13 cellular contexts compared by ENCODE assay signal in the genomic region with DNA sequence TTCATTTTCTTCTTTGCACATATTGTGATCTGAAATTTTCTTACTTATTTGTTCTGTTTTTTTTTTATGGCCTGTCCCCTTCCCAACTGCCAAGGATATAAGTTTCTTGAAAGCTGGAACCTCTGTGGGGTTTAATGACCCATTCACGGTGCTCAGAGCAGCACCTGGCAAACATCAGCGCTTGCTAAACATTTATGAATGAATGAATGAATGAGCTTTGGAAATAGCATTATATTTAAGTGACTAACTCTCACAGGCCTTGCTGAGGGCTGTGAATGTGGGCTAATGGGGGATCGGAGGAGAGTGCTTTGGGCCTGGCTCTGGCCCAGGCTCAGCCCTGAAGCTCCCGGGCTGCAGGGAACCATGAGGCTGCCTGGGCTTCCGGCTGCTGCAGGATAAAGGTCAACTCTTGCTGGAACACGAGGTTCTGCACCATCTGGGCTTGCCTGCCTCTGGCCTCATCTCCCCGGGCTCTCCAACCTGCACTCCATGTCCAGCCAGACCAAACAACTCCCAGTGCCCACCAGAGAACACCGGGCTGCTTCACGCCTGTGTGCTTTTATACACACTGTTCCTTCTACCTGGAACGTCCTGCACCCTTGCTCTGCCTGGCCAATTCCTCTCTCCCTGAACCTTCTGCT. TPM values are rescaled to one million over a fixed set of nuclear protein-coding genes. Genes with fewer than 3 reads are reported as not detected.
DNase-seq lines count a peak whose midpoint lies in the region; ATAC-seq and TF ChIP-seq lines count a peak whose summit lies in the region.
"Had no signal": no experiment of that assay in that cellular context is flagged by ENCODE, and none has a peak within 500 bp of the region (broad histone marks: within the 10 kb centered on the region; RNA-seq: fewer than 3 reads in every experiment).

No MANE protein-coding gene starts in this region.

- peaks cover 0 to 4% (median 0%) of the 10 kb centered on the region in 4 donors for H3K36me3 ChIP-seq in right lobe of liver
- H3K36me3 ChIP-seq in aorta (ENCODE audit: control insufficient read depth in 1 of 2, insufficient read depth in 2 of 2, low read length in 1 of 2) = no peaks in the 10 kb centered on the region

- H3K27me3 Mint-ChIP-seq in IgD-negative memory B cell = peaks cover 3% of the 10 kb centered on the region
- no peaks in the 10 kb centered on the region for H3K27me3 Mint-ChIP-seq in activated T-cell treated with anti-CD3 and anti-CD28 coated beads, Interleukin-2, amount 50 U/mL, for 24 hours
- H3K27me3 Mint-ChIP-seq: activated naive CD8-positive, alpha-beta T cell treated with anti-CD3 and anti-CD28 coated beads, Interleukin-2, amount 10 ng/mL, durations not matched to agents 7 days and 5 days had no signal

- peaks cover 0 to 64% (median 31%) of the 10 kb centered on the region in 4 donors for H3K4me1 ChIP-seq in right lobe of liver
- peaks cover 0 to 5% of the 10 kb centered on the region in 2 donors for H3K4me1 ChIP-seq in aorta (ENCODE audit: control insufficient read depth in 1 of 2, insufficient read depth in 2 of 2, low read length in 2 of 2)

- peak; percentile 41 to 74 (median 60) for ATAC-seq in right lobe of liver
- no peak for ATAC-seq in stimulated activated effector memory CD8-positive, alpha-beta T cell treated with anti-CD3 and anti-CD28 coated beads, Interleukin-12 subunit alpha, Interleukin-12 subunit beta, amount 100 ng/mL, for 72 hours
- no peak for ATAC-seq in GM21619 (IDR thresholded peaks at IDR 0.05; ENCODE audit: unreplicated experiment)
- ATAC-seq in GM18519 (IDR thresholded peaks at IDR 0.05; ENCODE audit: low FRiP score, unreplicated experiment) = no peak
- ATAC-seq in aorta (ENCODE audit: low FRiP score) = no peak

- H3K27me3 ChIP-seq in right lobe of liver = no peaks in the 10 kb centered on the region
- H3K27me3 ChIP-seq in aorta (ENCODE audit: control insufficient read depth in 1 of 2, insufficient read depth in 2 of 2, low read length in 1 of 2) = no peaks in the 10 kb centered on the region

- peak; percentile 67 for TF ChIP-seq POLR2A in right lobe of liver (IDR thresholded peaks at IDR 0.05)

- no peak for TF ChIP-seq CTCF in right lobe of liver (IDR thresholded peaks at IDR 0.05)

- peaks cover 31 to 44% (median 40%) of the 10 kb centered on the region in 3 donors for H3K4me1 Mint-ChIP-seq in IgD-negative memory B cell
- H3K4me1 Mint-ChIP-seq in stimulated activated effector memory CD8-positive, alpha-beta T cell treated with anti-CD3 and anti-CD28 coated beads, Interleukin-12 subunit alpha, Interleukin-12 subunit beta, amount 100 ng/mL, for 72 hours = peaks cover 61% of the 10 kb centered on the region
- peaks cover 88% of the 10 kb centered on the region for H3K4me1 Mint-ChIP-seq in activated T-cell treated with anti-CD3 and anti-CD28 coated beads, Interleukin-2, amount 50 U/mL, for 24 hours (ENCODE audit: low read depth)

- peak overlapping the region; percentile 16 for H3K27ac ChIP-seq in caudate nucleus (ENCODE audit: low read depth, low read length)
- H3K27ac ChIP-seq in right lobe of liver = peak overlapping the region in 2 of 3 donors; percentile 98 to 99
- peak overlapping the region in 1 of 2 donors; percentile 31 for H3K27ac ChIP-seq in aorta (ENCODE audit: low read depth in 1 of 2, low read length in 2 of 2)

- WGBS in right lobe of liver (ENCODE audit: insufficient coverage, low coverage, low lambda C conversion rate, missing lambda C conversion rate) = 19% methylated on average over 9 of the region's 10 CpGs
- WGBS in aorta, 2 donors = 23 to 78% methylated on average over 10 of the region's 10 CpGs

- H3K9me3 Mint-ChIP-seq in IgD-negative memory B cell = no peaks in the 10 kb centered on the region
- H3K9me3 Mint-ChIP-seq in stimulated activated effector memory CD8-positive, alpha-beta T cell treated with anti-CD3 and anti-CD28 coated beads, Interleukin-12 subunit alpha, Interleukin-12 subunit beta, amount 100 ng/mL, for 72 hours = no peaks in the 10 kb centered on the region
- H3K9me3 Mint-ChIP-seq in activated T-cell treated with anti-CD3 and anti-CD28 coated beads, Interleukin-2, amount 50 U/mL, for 24 hours = no peaks in the 10 kb centered on the region
- H3K9me3 Mint-ChIP-seq: activated naive CD8-positive, alpha-beta T cell treated with anti-CD3 and anti-CD28 coated beads, Interleukin-2, amount 10 ng/mL, durations not matched to agents 7 days and 5 days had no signal

- H3K9me3 ChIP-seq in right lobe of liver = no peaks in the 10 kb centered on the region
- H3K9me3 ChIP-seq in aorta (ENCODE audit: control insufficient read depth, low read length) = no peaks in the 10 kb centered on the region

- H3K4me3 ChIP-seq in right lobe of liver = no peak overlapping the region
- H3K4me3 ChIP-seq in aorta (ENCODE audit: low read length in 2 of 2) = no peak overlapping the region

- peak overlapping the region in 2 of 4 donors; percentile 26 for H3K4me3 Mint-ChIP-seq in IgD-negative memory B cell
- H3K4me3 Mint-ChIP-seq in stimulated activated effector memory CD8-positive, alpha-beta T cell treated with anti-CD3 and anti-CD28 coated beads, Interleukin-12 subunit alpha, Interleukin-12 subunit beta, amount 100 ng/mL, for 72 hours = no peak overlapping the region
- H3K4me3 Mint-ChIP-seq in activated T-cell treated with anti-CD3 and anti-CD28 coated beads, Interleukin-2, amount 50 U/mL, for 24 hours = no peak overlapping the region
- H3K4me3 Mint-ChIP-seq: activated naive CD8-positive, alpha-beta T cell treated with anti-CD3 and anti-CD28 coated beads, Interleukin-2, amount 10 ng/mL, durations not matched to agents 7 days and 5 days had no signal

- DNase-seq in caudate nucleus (lab: John Stamatoyannopoulos, UW) (no peak), right lobe of liver (peak; percentile 69 to 93 (median 79)), aorta (no peak)
- no peak for DNase-seq in stimulated activated effector memory CD8-positive, alpha-beta T cell treated with anti-CD3 and anti-CD28 coated beads, Interleukin-12 subunit alpha, Interleukin-12 subunit beta, amount 100 ng/mL, for 72 hours (ENCODE audit: low spot score in 2 of 2)
- DNase-seq in activated T-cell treated with anti-CD3 and anti-CD28 coated beads, Interleukin-2, amount 50 U/mL, for 24 hours = no peak
- DNase-seq: activated CD4-positive, alpha-beta T cell treated with anti-CD3 and anti-CD28 coated beads for 4 hours; activated naive CD8-positive, alpha-beta T cell treated with anti-CD3 and anti-CD28 coated beads, Interleukin-2, amount 10 ng/mL, durations not matched to agents 7 days and 5 days; hypothalamus; NCI-H2029 treated with DMSO at 0.1 percent for 48 hours had no signal

- peak overlapping the region in 2 of 3 donors; percentile 16 to 73 for H3K27ac Mint-ChIP-seq in IgD-negative memory B cell
- H3K27ac Mint-ChIP-seq in stimulated activated effector memory CD8-positive, alpha-beta T cell treated with anti-CD3 and anti-CD28 coated beads, Interleukin-12 subunit alpha, Interleukin-12 subunit beta, amount 100 ng/mL, for 72 hours = peak overlapping the region; percentile 74
- no peak overlapping the region for H3K27ac Mint-ChIP-seq in activated T-cell treated with anti-CD3 and anti-CD28 coated beads, Interleukin-2, amount 50 U/mL, for 24 hours
- H3K27ac Mint-ChIP-seq: activated naive CD8-positive, alpha-beta T cell treated with anti-CD3 and anti-CD28 coated beads, Interleukin-2, amount 10 ng/mL, durations not matched to agents 7 days and 5 days had no signal

- intact Hi-C loops in right lobe of liver (cut with DNase I) = no loop called here
- intact Hi-C loops in aorta (cut with DNase I) = no loop called here

- peaks cover 3% of the 10 kb centered on the region for H3K36me3 Mint-ChIP-seq in IgD-negative memory B cell
- no peaks in the 10 kb centered on the region for H3K36me3 Mint-ChIP-seq in stimulated activated effector memory CD8-positive, alpha-beta T cell treated with anti-CD3 and anti-CD28 coated beads, Interleukin-12 subunit alpha, Interleukin-12 subunit beta, amount 100 ng/mL, for 72 hours
- H3K36me3 Mint-ChIP-seq in activated T-cell treated with anti-CD3 and anti-CD28 coated beads, Interleukin-2, amount 50 U/mL, for 24 hours (ENCODE audit: low read depth) = no peaks in the 10 kb centered on the region
- H3K36me3 Mint-ChIP-seq: activated naive CD8-positive, alpha-beta T cell treated with anti-CD3 and anti-CD28 coated beads, Interleukin-2, amount 10 ng/mL, durations not matched to agents 7 days and 5 days had no signal

RNA-seq across cellular contexts. Expression of gene ARMC12, which starts 14.6 kb away (rescaled TPM):
- 0.39 TPM for polyA plus RNA-seq in IgD-negative memory B cell
- 1 to 10 TPM in 3 of 6 experiments, under 1 TPM in 3; 0.22 to 4.4 (median 0.92) TPM for total RNA-seq in right lobe of liver
- 1 to 10 TPM in 1 of 2 donors, under 1 TPM in 1; 0.52 to 1.4 TPM for total RNA-seq in aorta
- 1 to 10 TPM in 1 of 2 donors, under 1 TPM in 1; 0.25 to 6.4 TPM for polyA plus RNA-seq in aorta

RNA-seq across cellular contexts. Expression of gene FKBP5, which starts 33.5 kb away (rescaled TPM):
- polyA plus RNA-seq in IgD-negative memory B cell (25.1 TPM), aorta (100 to 1,000 TPM in 1 of 2 donors, 10 to 100 TPM in 1; 79.2 to 102 TPM)
- total RNA-seq in right lobe of liver (100 to 1,000 TPM in 5 of 6 experiments, 10 to 100 TPM in 1; 36.1 to 387 (median 111) TPM), aorta (10 to 100 TPM; 25.1 to 96.1 TPM)

RNA-seq across cellular contexts. Expression of gene CLPSL2, which starts 54.2 kb away (rescaled TPM):
- polyA plus RNA-seq in IgD-negative memory B cell (not detected), aorta (not detected)
- total RNA-seq in right lobe of liver (not detected), aorta (not detected)
- total RNA-seq: activated naive CD8-positive, alpha-beta T cell treated with anti-CD3 and anti-CD28 coated beads, Interleukin-2, amount 10 ng/mL, durations not matched to agents 7 days and 5 days; mesenteric fat pad had no signal

RNA-seq across cellular contexts. Expression of gene CLPSL1, which starts 58.6 kb away (rescaled TPM):
- polyA plus RNA-seq in IgD-negative memory B cell = not detected
- total RNA-seq in right lobe of liver = not detected
- total RNA-seq in aorta = not detected
- polyA plus RNA-seq in aorta = not detected
- total RNA-seq: activated naive CD8-positive, alpha-beta T cell treated with anti-CD3 and anti-CD28 coated beads, Interleukin-2, amount 10 ng/mL, durations not matched to agents 7 days and 5 days; mesenteric fat pad had no signal

Comparison
In these comparisons a context has a peak if more than half of its experiments do, and no peak if none do; other contexts are left out.
1. DNase-seq: peak in right lobe of liver (3 of 3); none in caudate nucleus (0 of 61), stimulated activated effector memory CD8-positive, alpha-beta T cell treated with anti-CD3 and anti-CD28 coated beads, Interleukin-12 subunit alpha, Interleukin-12 subunit beta, amount 100 ng/mL, for 72 hours (0 of 2), activated T-cell treated with anti-CD3 and anti-CD28 coated beads, Interleukin-2, amount 50 U/mL, for 24 hours (single experiment) and aorta (0 of 2).
2. ATAC-seq: peak in right lobe of liver (4 of 4); none in stimulated activated effector memory CD8-positive, alpha-beta T cell treated with anti-CD3 and anti-CD28 coated beads, Interleukin-12 subunit alpha, Interleukin-12 subunit beta, amount 100 ng/mL, for 72 hours (single experiment), GM21619 (single experiment), GM18519 (single experiment) and aorta (single experiment).